In genomic region chr11:46090375-46090774, GRCh38 we compare ENCODE assay signal across 29 cellular contexts.
"Had no signal": no experiment of that assay in that cellular context is flagged by ENCODE, and none has a peak within 500 bp of the region (broad histone marks: within the 10 kb centered on the region; RNA-seq: fewer than 3 reads in every experiment).

No MANE protein-coding gene starts in this region.

- H3K36me3 ChIP-seq: thyroid gland, upper lobe of right lung, uterus had no signal

- H3K27ac ChIP-seq: stomach, suprapubic skin, testis, thoracic aorta, thyroid gland, tibial artery, tibial nerve, transverse colon, upper lobe of left lung, upper lobe of right lung, uterus, vagina had no signal

- H3K4me1 ChIP-seq: stomach, testis, thyroid gland, tibial artery, transverse colon, upper lobe of left lung, upper lobe of right lung, uterus had no signal

- ATAC-seq: stimulated activated effector memory CD8-positive, alpha-beta T cell treated with anti-CD3 and anti-CD28 coated beads, Interleukin-12 subunit alpha, Interleukin-12 subunit beta, amount 100 ng/mL, for 72 hours; stimulated activated memory B cell treated with anti-CD40 and anti-IgM and Interleukin-4, amounts not matched to agents 10 μg/mL and 1 μg/mL and 100 μg/mL, for 72 hours; stimulated activated naive B cell treated with anti-CD40 and anti-IgM and Interleukin-4, amounts not matched to agents 10 μg/mL and 1 μg/mL and 100 μg/mL, for 72 hours; stimulated activated naive CD8-positive, alpha-beta T cell treated with anti-CD3 and anti-CD28 coated beads, Interleukin-15, amount 100 ng/mL, for 72 hours; stimulated activated naive CD8-positive, alpha-beta T cell treated with anti-CD3 and anti-CD28 coated beads, Interleukin-15, Interleukin-2, amounts not matched to agents 100 U/mL and 50 U/mL, for 24 hours; upper lobe of right lung had no signal

- H3K4me3 ChIP-seq: stomach, suprapubic skin, testis, thoracic aorta, thyroid gland, tibial artery, tibial nerve, transverse colon, upper lobe of left lung, upper lobe of right lung, uterus, vagina had no signal

- FAIRE-seq: urothelium cell line had no signal

- DNase-seq: stimulated activated CD4-positive, alpha-beta T cell treated with anti-CD3 and anti-CD28 coated beads, Interleukin-2, amount 100 ng/mL, for 48 hours; stimulated activated CD4-positive, alpha-beta T cell treated with anti-CD3 and anti-CD28 coated beads, Interleukin-4, amount 100 ng/mL, for 1 hour; stimulated activated CD4-positive, alpha-beta T cell treated with anti-CD3 and anti-CD28 coated beads, Interleukin-4, amount 100 ng/mL, for 24 hours; stimulated activated CD4-positive, alpha-beta T cell treated with anti-CD3 and anti-CD28 coated beads, Interleukin-4, amount 100 ng/mL, for 4 hours; stimulated activated CD8-positive, alpha-beta memory T cell treated with anti-CD3 and anti-CD28 coated beads, Interleukin-4, amount 100 ng/mL, for 48 hours; stimulated activated naive B cell treated with anti-CD40 and anti-IgM and Interleukin-4, amounts not matched to agents 10 μg/mL and 1 μg/mL and 100 μg/mL, for 72 hours; stimulated activated naive CD4-positive, alpha-beta T cell; stimulated activated naive CD4-positive, alpha-beta T cell treated with Interleukin-2 at 50 U/mL for 16 hours; stimulated activated naive CD8-positive, alpha-beta T cell treated with anti-CD3 and anti-CD28 coated beads, Interleukin-15, amount 100 ng/mL, for 72 hours; stimulated activated naive CD8-positive, alpha-beta T cell treated with anti-CD3 and anti-CD28 coated beads, Interleukin-15, Interleukin-2, amounts not matched to agents 100 U/mL and 50 U/mL, for 24 hours; stomach; substantia nigra; testis; thyroid gland; tibial artery; transverse colon; trophoblast cell; upper lobe of left lung; upper lobe of right lung; uterus had no signal

- H3K4me1 Mint-ChIP-seq: stimulated activated effector memory CD8-positive, alpha-beta T cell treated with anti-CD3 and anti-CD28 coated beads, Interleukin-12 subunit alpha, Interleukin-12 subunit beta, amount 100 ng/mL, for 72 hours; stimulated activated memory B cell treated with anti-CD40 and anti-IgM and Interleukin-4, amounts not matched to agents 10 μg/mL and 1 μg/mL and 100 μg/mL, for 72 hours; stimulated activated naive B cell treated with anti-CD40 and anti-IgM and Interleukin-4, amounts not matched to agents 10 μg/mL and 1 μg/mL and 100 μg/mL, for 72 hours; stimulated activated naive CD8-positive, alpha-beta T cell treated with anti-CD3 and anti-CD28 coated beads, Interleukin-15, amount 100 ng/mL, for 72 hours had no signal

- H3K9me3 ChIP-seq: stomach, suprapubic skin, testis, thoracic aorta, thyroid gland, tibial artery, tibial nerve, transverse colon, upper lobe of left lung, upper lobe of right lung, uterus, vagina had no signal

- H3K4me3 Mint-ChIP-seq: stimulated activated effector memory CD8-positive, alpha-beta T cell treated with anti-CD3 and anti-CD28 coated beads, Interleukin-12 subunit alpha, Interleukin-12 subunit beta, amount 100 ng/mL, for 72 hours; stimulated activated memory B cell treated with anti-CD40 and anti-IgM and Interleukin-4, amounts not matched to agents 10 μg/mL and 1 μg/mL and 100 μg/mL, for 72 hours; stimulated activated naive B cell treated with anti-CD40 and anti-IgM and Interleukin-4, amounts not matched to agents 10 μg/mL and 1 μg/mL and 100 μg/mL, for 72 hours; stimulated activated naive CD8-positive, alpha-beta T cell treated with anti-CD3 and anti-CD28 coated beads, Interleukin-15, amount 100 ng/mL, for 72 hours; stimulated activated naive CD8-positive, alpha-beta T cell treated with anti-CD3 and anti-CD28 coated beads, Interleukin-15, Interleukin-2, amounts not matched to agents 100 ng/mL and 50 ng/mL, for 24 hours; type B pancreatic cell had no signal

- H3K27me3 ChIP-seq: stomach, suprapubic skin, testis, thyroid gland, tibial artery, tibial nerve, transverse colon, upper lobe of left lung, upper lobe of right lung, uterus, vagina had no signal

- H3K27ac Mint-ChIP-seq: stimulated activated effector memory CD8-positive, alpha-beta T cell treated with anti-CD3 and anti-CD28 coated beads, Interleukin-12 subunit alpha, Interleukin-12 subunit beta, amount 100 ng/mL, for 72 hours; stimulated activated naive B cell treated with anti-CD40 and anti-IgM and Interleukin-4, amounts not matched to agents 10 μg/mL and 1 μg/mL and 100 μg/mL, for 72 hours; stimulated activated naive CD8-positive, alpha-beta T cell treated with anti-CD3 and anti-CD28 coated beads, Interleukin-15, Interleukin-2, amounts not matched to agents 100 ng/mL and 50 ng/mL, for 24 hours; type B pancreatic cell had no signal

- H3K27me3 Mint-ChIP-seq: stimulated activated memory B cell treated with anti-CD40 and anti-IgM and Interleukin-4, amounts not matched to agents 10 μg/mL and 1 μg/mL and 100 μg/mL, for 72 hours; stimulated activated naive B cell treated with anti-CD40 and anti-IgM and Interleukin-4, amounts not matched to agents 10 μg/mL and 1 μg/mL and 100 μg/mL, for 72 hours; stimulated activated naive CD8-positive, alpha-beta T cell treated with anti-CD3 and anti-CD28 coated beads, Interleukin-15, amount 100 ng/mL, for 72 hours; stimulated activated naive CD8-positive, alpha-beta T cell treated with anti-CD3 and anti-CD28 coated beads, Interleukin-15, Interleukin-2, amounts not matched to agents 100 ng/mL and 50 ng/mL, for 24 hours; type B pancreatic cell had no signal
